In genomic region chr22:43862074-43862881, GRCh38 we compare ENCODE assay signal across 8 cellular contexts. TPM values are rescaled to one million over a fixed set of nuclear protein-coding genes. Genes with fewer than 3 reads are reported as not detected.
A peak's percentile ranks its signal among the peaks of the same experiment; 100 is the strongest.
DNase-seq lines count a peak whose midpoint lies in the region; ATAC-seq and TF ChIP-seq lines count a peak whose summit lies in the region.

Gene SULT4A1, minus strand, starts transcription at chr22:43862513. Its CDS starts 131 bp downstream, at chr22:43862382.

- TF ChIP-seq CTCF in fibroblast of the aortic adventitia (IDR thresholded peaks at IDR 0.05; ENCODE audit: insufficient read depth, low read length) (no peak), retinal pigment epithelial cell (conservative IDR thresholded peaks at IDR 0.05; ENCODE audit: low read depth, low read length) (no peak)

- DNase-seq in NCI-H1436 (lab: John Stamatoyannopoulos, UW) (peak; percentile 79), NCI-H1436 treated with DMSO at 0.1 percent for 48 hours (lab: John Stamatoyannopoulos, UW) (no peak), NCI-H774 (lab: John Stamatoyannopoulos, UW) (peak; percentile 52), fibroblast of the aortic adventitia (ENCODE audit: low read depth) (peak; percentile 17), retinal pigment epithelial cell (ENCODE audit: low read depth) (no peak), NCI-H187 (lab: John Stamatoyannopoulos, UW) (no peak)

- ATAC-seq in HG02884 (IDR thresholded peaks at IDR 0.05; ENCODE audit: unreplicated experiment) (no peak), GM18511 (IDR thresholded peaks at IDR 0.05; ENCODE audit: unreplicated experiment) (no peak)

- peak within 1 kb of the TSS; percentile 60 for H3K4me3 ChIP-seq in fibroblast of the aortic adventitia (ENCODE audit: low read depth, low read length)
- peak within 1 kb of the TSS; percentile 45 for H3K4me3 ChIP-seq in retinal pigment epithelial cell (ENCODE audit: low read length)

RNA-seq across cellular contexts. Expression of gene SULT4A1, which starts in this region (rescaled TPM):
- total RNA-seq in fibroblast of the aortic adventitia (ENCODE audit: low replicate concordance) = 0.49 TPM in 1 of 2 replicates, not detected in the other

Comparison
In these comparisons a context has a peak if more than half of its experiments do, and no peak if none do; other contexts are left out.
1. DNase-seq: peak in NCI-H1436 (single experiment) and NCI-H774 (single experiment); none in NCI-H1436 treated with DMSO at 0.1 percent for 48 hours (single experiment), retinal pigment epithelial cell (single experiment) and NCI-H187 (0 of 2).
2. Peak in DNase-seq and H3K4me3 ChIP-seq in fibroblast of the aortic adventitia; RNA of the gene not detected or under 1 TPM.